8 cellular contexts compared by ENCODE assay signal in the genomic region with DNA sequence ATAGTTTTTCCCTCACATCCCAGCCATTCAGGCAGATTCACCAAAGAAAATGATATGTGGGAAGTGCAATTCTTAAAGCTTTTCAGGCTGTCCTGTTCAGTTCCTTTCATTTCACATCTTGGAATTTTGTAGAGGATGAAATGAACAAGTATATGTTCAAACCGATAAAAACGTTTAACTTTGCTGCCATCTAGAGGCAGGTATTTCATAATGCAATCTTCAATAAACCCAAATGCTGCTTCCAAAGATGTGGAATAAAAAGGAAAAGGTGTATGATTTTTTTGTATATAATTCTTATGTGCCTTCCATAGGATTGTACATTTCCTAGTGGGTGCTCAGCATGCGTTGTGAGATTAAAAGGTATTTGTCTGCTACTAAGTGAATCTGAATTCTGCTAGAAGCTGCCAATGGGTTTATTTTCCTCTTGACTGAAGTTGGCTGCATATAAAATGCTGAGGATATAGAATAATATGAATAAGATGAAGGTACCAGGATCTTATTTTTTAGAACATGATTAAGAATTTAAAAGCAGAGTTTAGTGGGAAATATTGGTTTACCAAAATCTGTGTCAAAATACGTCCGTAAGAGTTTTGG.
A peak's percentile ranks its signal among the peaks of the same experiment; 100 is the strongest.
DNase-seq lines count a peak whose midpoint lies in the region; ATAC-seq and TF ChIP-seq lines count a peak whose summit lies in the region.

No MANE protein-coding gene starts in this region.

- H3K27ac ChIP-seq in vagina = no peak overlapping the region

- no peak for ATAC-seq in GM21529 (IDR thresholded peaks at IDR 0.05; ENCODE audit: unreplicated experiment)

- no peak overlapping the region for H3K27ac Mint-ChIP-seq in activated naive CD8-positive, alpha-beta T cell treated with anti-CD3 and anti-CD28 coated beads for 36 hours

- peak; percentile 40 to 67 (median 60) for TF ChIP-seq CTCF in vagina (IDR thresholded peaks at IDR 0.05)

- DNase-seq in SIG-M5 treated with dmso at 0.1 percent for 504 hours (lab: John Stamatoyannopoulos, UW; ENCODE audit: unreplicated experiment) = peak; percentile 4
- no peak for DNase-seq in SIG-M5 (lab: John Stamatoyannopoulos, UW)
- DNase-seq in NCI-H446 (lab: John Stamatoyannopoulos, UW) = peak; percentile 50 to 84
- DNase-seq in T47D (ENCODE audit: low read depth in 1 of 2, low spot score in 1 of 2) = peak; percentile 33 to 82
- peak; percentile 70 for DNase-seq in kidney glomerular epithelial cell (lab: John Stamatoyannopoulos, UW)
- no peak for DNase-seq in vagina (ENCODE audit: extremely low spot score in 2 of 2)
- no peak for DNase-seq in activated naive CD8-positive, alpha-beta T cell treated with anti-CD3 and anti-CD28 coated beads for 36 hours

- H3K4me1 ChIP-seq in vagina = no peaks in the 10 kb centered on the region

- no peak overlapping the region for H3K4me3 ChIP-seq in vagina

- H3K4me3 Mint-ChIP-seq in activated naive CD8-positive, alpha-beta T cell treated with anti-CD3 and anti-CD28 coated beads for 36 hours = no peak overlapping the region

- intact Hi-C loops in vagina (cut with DNase I) = loop anchor here (10.0 kb wide), 1 partner anchor 255 kb away; no protein-coding TSS in a partner anchor

- no peaks in the 10 kb centered on the region for H3K9me3 ChIP-seq in vagina

- H3K27me3 ChIP-seq in vagina = no peaks in the 10 kb centered on the region

- TF ChIP-seq POLR2A in vagina (IDR thresholded peaks at IDR 0.05) = no peak

- no peaks in the 10 kb centered on the region for H3K27me3 Mint-ChIP-seq in activated naive CD8-positive, alpha-beta T cell treated with anti-CD3 and anti-CD28 coated beads for 36 hours

- H3K36me3 Mint-ChIP-seq in activated naive CD8-positive, alpha-beta T cell treated with anti-CD3 and anti-CD28 coated beads for 36 hours = no peaks in the 10 kb centered on the region

- H3K9me3 Mint-ChIP-seq in activated naive CD8-positive, alpha-beta T cell treated with anti-CD3 and anti-CD28 coated beads for 36 hours = no peaks in the 10 kb centered on the region

- H3K4me1 Mint-ChIP-seq in activated naive CD8-positive, alpha-beta T cell treated with anti-CD3 and anti-CD28 coated beads for 36 hours = no peaks in the 10 kb centered on the region

- in situ Hi-C loops in T47D (cut with HindIII; ENCODE audit: low pct_unique_long_range_greater_than_20kb, low sequenced_read_pairs) = no loop called here

- no peaks in the 10 kb centered on the region for H3K36me3 ChIP-seq in vagina

Comparison
In these comparisons a context has a peak if more than half of its experiments do, and no peak if none do; other contexts are left out.
1. DNase-seq: peak in SIG-M5 treated with dmso at 0.1 percent for 504 hours (single experiment), NCI-H446 (2 of 2), T47D (2 of 2) and kidney glomerular epithelial cell (single experiment); none in SIG-M5 (single experiment), vagina (0 of 2) and activated naive CD8-positive, alpha-beta T cell treated with anti-CD3 and anti-CD28 coated beads for 36 hours (single experiment).